Comparison of ENCODE assay signal across 11 cellular contexts in the genomic region with DNA sequence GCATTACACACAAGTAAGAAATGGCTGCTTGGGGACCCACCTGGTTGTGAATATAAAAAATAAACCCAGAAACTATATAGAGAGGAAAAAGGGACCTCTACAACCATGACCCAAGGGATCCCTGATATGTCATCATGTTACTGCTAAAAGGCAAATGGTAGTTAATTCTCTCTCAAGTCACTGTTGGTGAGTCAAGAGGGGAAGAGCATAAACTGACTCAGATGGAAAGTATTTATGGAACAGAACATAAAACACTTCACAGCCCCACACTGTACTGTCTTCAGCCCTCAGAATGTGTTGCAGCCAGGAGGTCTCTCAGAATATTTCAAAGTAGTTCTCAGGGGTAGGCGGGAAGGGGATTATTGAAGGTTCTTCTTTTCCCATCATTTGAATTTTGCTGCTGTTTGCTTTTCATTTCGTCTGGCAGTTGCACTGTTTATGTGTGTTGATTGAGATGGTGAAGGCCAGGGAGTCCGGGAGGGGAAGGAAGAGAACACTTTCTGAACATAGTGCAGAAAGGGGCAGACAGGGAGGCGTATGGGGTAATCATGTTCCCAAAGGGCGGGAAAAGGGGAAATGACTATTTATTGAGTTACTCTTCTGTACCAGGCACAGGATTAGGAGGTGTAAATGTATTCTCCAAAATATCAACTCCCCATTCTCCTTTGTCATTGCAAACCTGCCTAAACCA.
DNase-seq lines count a peak whose midpoint lies in the region; ATAC-seq, FAIRE-seq and TF ChIP-seq lines count a peak whose summit lies in the region.
"Had no signal": no experiment of that assay in that cellular context is flagged by ENCODE, and none has a peak within 500 bp of the region (broad histone marks: within the 10 kb centered on the region; RNA-seq: fewer than 3 reads in every experiment).

No MANE protein-coding gene starts in this region.

- no peaks in the 10 kb centered on the region for H3K36me3 ChIP-seq in hepatocyte (replicated peaks; ENCODE audit: insufficient read depth, low read depth)

- FAIRE-seq in urothelium cell line (lab: Jason Lieb, UNC), result peak; percentile 99

- H3K27ac Mint-ChIP-seq in activated naive CD8-positive, alpha-beta T cell treated with anti-CD3 and anti-CD28 coated beads, Interleukin-2, amount 50 U/mL, for 24 hours, result no peak overlapping the region
- H3K27ac Mint-ChIP-seq in activated naive CD8-positive, alpha-beta T cell treated with anti-CD3 and anti-CD28 coated beads for 36 hours, result no peak overlapping the region

- H3K4me3 Mint-ChIP-seq in activated naive CD8-positive, alpha-beta T cell treated with anti-CD3 and anti-CD28 coated beads, Interleukin-2, amount 50 U/mL, for 24 hours, result no peak overlapping the region
- no peak overlapping the region for H3K4me3 Mint-ChIP-seq in activated naive CD8-positive, alpha-beta T cell treated with anti-CD3 and anti-CD28 coated beads for 36 hours

- H3K4me1 ChIP-seq in hepatocyte (ENCODE audit: insufficient read depth), result peaks cover 17% of the 10 kb centered on the region

- TF ChIP-seq CTCF in hepatocyte (IDR thresholded peaks at IDR 0.05; ENCODE audit: poor library complexity), result no peak

- no peaks in the 10 kb centered on the region for H3K79me2 ChIP-seq in hepatocyte

- no peaks in the 10 kb centered on the region for H3K9me2 ChIP-seq in hepatocyte (replicated peaks; ENCODE audit: insufficient read depth)

- H3K27ac ChIP-seq in hepatocyte, result peak overlapping the region; percentile 78
- H3K27ac ChIP-seq: C4-2B had no signal

- peaks cover 4% of the 10 kb centered on the region for H3K4me1 Mint-ChIP-seq in activated naive CD8-positive, alpha-beta T cell treated with anti-CD3 and anti-CD28 coated beads, Interleukin-2, amount 50 U/mL, for 24 hours
- peaks cover 3% of the 10 kb centered on the region for H3K4me1 Mint-ChIP-seq in activated naive CD8-positive, alpha-beta T cell treated with anti-CD3 and anti-CD28 coated beads for 36 hours

- no peaks in the 10 kb centered on the region for H4K20me1 ChIP-seq in hepatocyte (ENCODE audit: insufficient read depth, poor library complexity, severe bottlenecking)

- H3K27me3 Mint-ChIP-seq in activated naive CD8-positive, alpha-beta T cell treated with anti-CD3 and anti-CD28 coated beads, Interleukin-2, amount 50 U/mL, for 24 hours, result no peaks in the 10 kb centered on the region
- H3K27me3 Mint-ChIP-seq in activated naive CD8-positive, alpha-beta T cell treated with anti-CD3 and anti-CD28 coated beads for 36 hours, result no peaks in the 10 kb centered on the region

- no peaks in the 10 kb centered on the region for H3K9me3 Mint-ChIP-seq in activated naive CD8-positive, alpha-beta T cell treated with anti-CD3 and anti-CD28 coated beads, Interleukin-2, amount 50 U/mL, for 24 hours
- no peaks in the 10 kb centered on the region for H3K9me3 Mint-ChIP-seq in activated naive CD8-positive, alpha-beta T cell treated with anti-CD3 and anti-CD28 coated beads for 36 hours

- H3K4me2 ChIP-seq in hepatocyte, result peak overlapping the region; percentile 32

- H3K9me3 ChIP-seq in hepatocyte (ENCODE audit: low read depth), result no peaks in the 10 kb centered on the region

- peak; percentile 70 for ATAC-seq in activated naive CD8-positive, alpha-beta T cell treated with anti-CD3 and anti-CD28 coated beads, Interleukin-2, amount 50 U/mL, for 24 hours
- peak; percentile 93 for ATAC-seq in SK-N-SH treated with all-trans-retinoic acid at 6 μM for 48 hours
- no peak for ATAC-seq in GM21825 (IDR thresholded peaks at IDR 0.05; ENCODE audit: unreplicated experiment)

- H3K27me3 ChIP-seq in hepatocyte, result no peaks in the 10 kb centered on the region

- H2AFZ ChIP-seq in hepatocyte, result no peak overlapping the region

- no peaks in the 10 kb centered on the region for H3K36me3 Mint-ChIP-seq in activated naive CD8-positive, alpha-beta T cell treated with anti-CD3 and anti-CD28 coated beads, Interleukin-2, amount 50 U/mL, for 24 hours (ENCODE audit: low read depth)
- H3K36me3 Mint-ChIP-seq in activated naive CD8-positive, alpha-beta T cell treated with anti-CD3 and anti-CD28 coated beads for 36 hours, result no peaks in the 10 kb centered on the region

- 62% methylated on average over 5 of the region's 5 CpGs for WGBS in hepatocyte (ENCODE audit: low lambda C conversion rate, missing lambda C conversion rate)

- no peak for DNase-seq in activated naive CD8-positive, alpha-beta T cell treated with anti-CD3 and anti-CD28 coated beads, Interleukin-2, amount 50 U/mL, for 24 hours
- DNase-seq in activated naive CD8-positive, alpha-beta T cell treated with anti-CD3 and anti-CD28 coated beads for 36 hours, result no peak
- peak; percentile 68 for DNase-seq in hepatocyte (ENCODE audit: low spot score)
- DNase-seq in urothelium cell line (ENCODE audit: low spot score), result peak; percentile 89
- no peak for DNase-seq in cerebellum (ENCODE audit: low spot score)
- no peak for DNase-seq in NAMALWA (ENCODE audit: low spot score)
- DNase-seq: hippocampal formation; stimulated activated CD4-positive, alpha-beta T cell treated with anti-CD3 and anti-CD28 coated beads, Interleukin-15, amount 100 ng/mL, for 24 hours had no signal

- H3K4me3 ChIP-seq in hepatocyte, result no peak overlapping the region

TF ChIP-seq in SK-N-SH treated with all-trans-retinoic acid at 6 μM for 48 hours, 23 proteins besides CTCF, POLR2A, EP300 and RAD21:
- TF ChIP-seq ZNF70 (CRISPR knock-in tag; IDR thresholded peaks at IDR 0.05) (no peak), ZC3H10 (CRISPR knock-in tag; IDR thresholded peaks at IDR 0.05) (0 out of 2 replicates have a peak, but pooled peaks have one; percentile 47)

Comparison
In these comparisons a context has a peak if more than half of its experiments do, and no peak if none do; other contexts are left out.
1. DNase-seq: peak in hepatocyte (single experiment) and urothelium cell line (single experiment); none in activated naive CD8-positive, alpha-beta T cell treated with anti-CD3 and anti-CD28 coated beads, Interleukin-2, amount 50 U/mL, for 24 hours (single experiment), activated naive CD8-positive, alpha-beta T cell treated with anti-CD3 and anti-CD28 coated beads for 36 hours (single experiment), cerebellum (single experiment) and NAMALWA (single experiment).